Comparison of ENCODE assay signal across 37 cellular contexts in genomic region chr2:233764761-233765160, GRCh38. TPM values are rescaled to one million over a fixed set of nuclear protein-coding genes. Genes with fewer than 3 reads are reported as not detected.
DNase-seq lines count a peak whose midpoint lies in the region; ATAC-seq, FAIRE-seq and TF ChIP-seq lines count a peak whose summit lies in the region.
"Had no signal": no experiment of that assay in that cellular context is flagged by ENCODE, and none has a peak within 500 bp of the region (broad histone marks: within the 10 kb centered on the region; RNA-seq: fewer than 3 reads in every experiment).

No MANE protein-coding gene starts in this region.

- TF ChIP-seq EP300 in A549 (IDR thresholded peaks at IDR 0.05): no peak

- H3K36me3 ChIP-seq in brain microvascular endothelial cell (replicated peaks) (no peaks in the 10 kb centered on the region), right lobe of liver (peaks cover 0 to 34% (median 10%) of the 10 kb centered on the region in 4 donors), aorta (ENCODE audit: control insufficient read depth in 1 of 2, insufficient read depth in 2 of 2, low read length in 1 of 2) (no peaks in the 10 kb centered on the region)
- H3K36me3 ChIP-seq: ascending aorta, heart left ventricle, ovary, SJCRH30, suprapubic skin, upper lobe of left lung had no signal

- 0 out of 2 replicates have a peak, but pooled peaks have one; percentile 7 for TF ChIP-seq POLR2A in A549 (IDR thresholded peaks at IDR 0.05; ENCODE audit: low read length)
- TF ChIP-seq POLR2A in right lobe of liver (IDR thresholded peaks at IDR 0.05): no peak

- intact Hi-C loops in right lobe of liver (cut with DNase I): loop anchor here in 1 of 2 donors (5.0 kb wide), 1 partner anchor 47 kb away; the partner anchor contains the start of gene UGT1A4
- intact Hi-C loops in aorta (cut with DNase I): no loop called here

- H3K27me3 ChIP-seq in brain microvascular endothelial cell (replicated peaks): no peaks in the 10 kb centered on the region
- H3K27me3 ChIP-seq in right lobe of liver: no peaks in the 10 kb centered on the region
- no peaks in the 10 kb centered on the region for H3K27me3 ChIP-seq in aorta (ENCODE audit: control insufficient read depth in 1 of 2, insufficient read depth in 2 of 2, low read length in 1 of 2)
- H3K27me3 ChIP-seq: ascending aorta, foreskin keratinocyte, ovary, SJCRH30, suprapubic skin, upper lobe of left lung had no signal

- POLR2A ChIA-PET in A549 (lab: Yijun Ruan, JAX): interaction anchor here (1.4 kb wide), 1 partner anchor 68 kb away, joined by 8 read pairs; no protein-coding TSS in a partner anchor

- TF ChIP-seq CTCF in A549 (IDR thresholded peaks at IDR 0.05) (no peak), brain microvascular endothelial cell (IDR thresholded peaks at IDR 0.05; ENCODE audit: low read depth, low read length, missing control alignments) (no peak), right lobe of liver (IDR thresholded peaks at IDR 0.05) (no peak)

- FAIRE-seq in A549 (lab: Jason Lieb, UNC): no peak
- FAIRE-seq: D721Med, GM18507 had no signal

- H3K4me1 ChIP-seq in A549: peaks cover 48% of the 10 kb centered on the region
- H3K4me1 ChIP-seq in right lobe of liver: peaks cover 0 to 10% (median 5%) of the 10 kb centered on the region in 4 donors
- H3K4me1 ChIP-seq in aorta (ENCODE audit: control insufficient read depth in 1 of 2, insufficient read depth in 2 of 2, low read length in 2 of 2): no peaks in the 10 kb centered on the region
- H3K4me1 ChIP-seq: ascending aorta, heart left ventricle, SJCRH30, suprapubic skin, upper lobe of left lung had no signal

- H3K9me3 ChIP-seq in A549 (no peaks in the 10 kb centered on the region), right lobe of liver (no peaks in the 10 kb centered on the region), aorta (ENCODE audit: control insufficient read depth, low read length) (no peaks in the 10 kb centered on the region)
- H3K9me3 ChIP-seq: ascending aorta, heart left ventricle, ovary, SJCRH30, suprapubic skin, upper lobe of left lung had no signal

- peak in 1 of 2 experiments; percentile 49; a peak in 3 of 6 replicates for ATAC-seq in A549
- peak in 3 of 4 donors; percentile 0 to 1 (median 1) for ATAC-seq in right lobe of liver
- no peak for ATAC-seq in aorta (ENCODE audit: low FRiP score)
- ATAC-seq: effector memory CD8-positive, alpha-beta T cell; foreskin keratinocyte; heart left ventricle; T-cell had no signal

- no peak overlapping the region for H3K4me3 ChIP-seq in A549
- no peak overlapping the region for H3K4me3 ChIP-seq in brain microvascular endothelial cell (ENCODE audit: low read depth, low read length)
- peak overlapping the region in 2 of 3 donors; percentile 29 to 69 for H3K4me3 ChIP-seq in right lobe of liver
- no peak overlapping the region for H3K4me3 ChIP-seq in aorta (ENCODE audit: low read length in 2 of 2)
- H3K4me3 ChIP-seq: ascending aorta, coronary artery, heart left ventricle, ovary, SJCRH30, skin epidermis, suprapubic skin, upper lobe of left lung had no signal

- peak overlapping the region; percentile 52 for H3K4me2 ChIP-seq in A549

- DNase-seq in A549 (ENCODE audit: low read depth in 1 of 2, low spot score in 1 of 2): no peak
- DNase-seq in H4 (ENCODE audit: low spot score): peak; percentile 26
- DNase-seq in brain microvascular endothelial cell: no peak
- peak in 1 of 3 donors; percentile 70 for DNase-seq in right lobe of liver
- DNase-seq in aorta: no peak
- DNase-seq in DMS153 treated with DMSO at 0.1 percent for 48 hours (lab: John Stamatoyannopoulos, UW; ENCODE audit: unreplicated experiment): no peak
- no peak for DNase-seq in anterior cingulate cortex (lab: John Stamatoyannopoulos, UW)
- DNase-seq in NCI-H82 treated with DMSO at 0.1 percent for 48 hours (lab: John Stamatoyannopoulos, UW; ENCODE audit: unreplicated experiment): no peak
- DNase-seq: activated CD4-positive, alpha-beta T cell treated with anti-CD3 and anti-CD28 coated beads, Interleukin-2, amount 10 ng/mL, durations not matched to agents 24 days and 14 days; activated CD8-positive, alpha-beta memory T cell treated with anti-CD3 and anti-CD28 coated beads for 24 hours; activated T-cell treated with anti-CD3 and anti-CD28 coated beads for 4 hours; AML-193; caudate nucleus; CD4-positive, CD25-positive, alpha-beta regulatory T cell; effector memory CD8-positive, alpha-beta T cell; erythroblast; heart left ventricle; MV-4-11; NCI-H1436 treated with DMSO at 0.1 percent for 48 hours; NCI-H2081 treated with DMSO at 0.1 percent for 48 hours; NCI-H345; NCI-H69; ovary; SJCRH30; stimulated activated naive CD4-positive, alpha-beta T cell treated with Interleukin-2 at 50 U/mL for 16 hours; T-cell; upper lobe of left lung had no signal

- CTCF ChIA-PET in A549 (lab: Yijun Ruan, JAX): interaction anchor here (1.1 to 1.2 kb wide), 2 partner anchors 68 to 316 kb away, joined by 3 read pairs; no protein-coding TSS in a partner anchor

- WGBS in A549 (ENCODE audit: missing lambda C conversion rate): 57% methylated on average over 3 of the region's 3 CpGs
- WGBS in right lobe of liver (ENCODE audit: insufficient coverage, low coverage, low lambda C conversion rate, missing lambda C conversion rate): 27% methylated on average over 2 of the region's 3 CpGs
- 47 to 49% methylated on average over 3 of the region's 3 CpGs for WGBS in aorta, 2 donors

- in situ Hi-C loops in brain microvascular endothelial cell (cut with HindIII; ENCODE audit: low pct_ligation_motif_present, low sequenced_read_pairs): no loop called here

- TF ChIP-seq RAD21 in A549 (conservative IDR thresholded peaks at IDR 0.05 in 1 of 2, IDR thresholded peaks at IDR 0.05 in 1 of 2): no peak

- H3K27ac ChIP-seq in A549: peak overlapping the region; percentile 83 to 91
- peak overlapping the region; percentile 43 for H3K27ac ChIP-seq in brain microvascular endothelial cell
- peak overlapping the region; percentile 55 to 92 (median 56) for H3K27ac ChIP-seq in right lobe of liver
- no peak overlapping the region for H3K27ac ChIP-seq in aorta (ENCODE audit: low read depth in 1 of 2, low read length in 2 of 2)
- H3K27ac ChIP-seq: ascending aorta, coronary artery, foreskin keratinocyte, heart left ventricle, ovary, SJCRH30, skin epidermis, suprapubic skin, upper lobe of left lung had no signal

TF ChIP-seq in A549, 52 proteins besides CTCF, POLR2A, EP300 and RAD21 (continues in another document):
- TF ChIP-seq KDM5A (IDR thresholded peaks at IDR 0.05) (no peak), FOSB (CRISPR knock-in tag; IDR thresholded peaks at IDR 0.05) (no peak)

RNA-seq across cellular contexts. Expression of gene UGT1A1, which starts 4.7 kb away (rescaled TPM):
- 1.9 and 2.5 TPM in 2 replicates for polyA plus RNA-seq in A549 (2011; rRNA removed)
- polyA plus RNA-seq in A549 (2012; cell fraction: cytosol; rRNA removed): 0.75 and 0.96 TPM in 2 replicates
- 0.64 and 0.89 TPM in 2 replicates for polyA plus RNA-seq in A549 (2012; cell fraction: nucleus; rRNA removed)
- polyA plus RNA-seq in A549 (2017; fragmentation: RNase III; extraction: RNeasy Plus Mini Kit Qiagen cat#74134 plus additional on column Dnase treatment): 1.4 to 2.0 TPM (median 1.9 TPM) in 3 replicates
- 3.4 and 3.5 TPM in 2 replicates for polyA minus RNA-seq in A549 (2011; rRNA and poly(A)+ RNA removed)
- 0.25 and 0.45 TPM in 2 replicates for total RNA-seq in H4 (2014; rRNA removed; shearing (Covaris generic))
- total RNA-seq in right lobe of liver: 1,000 to 10,000 TPM in 1 of 6 experiments, 100 to 1,000 TPM in 4, 10 to 100 TPM in 1; 97.5 to 1,279 (median 171) TPM
- not detected for total RNA-seq in aorta
- under 1 TPM in 1 of 2 donors, not detected in 1; 0.25 TPM for polyA plus RNA-seq in aorta
- total RNA-seq: A172; activated CD4-positive, alpha-beta T cell treated with anti-CD3 and anti-CD28 coated beads, Interleukin-2, amount 10 ng/mL, durations not matched to agents 24 days and 14 days; activated T-helper 2 cell treated with anti-CD3 and anti-CD28 coated beads, Interferon-gamma antibody, Interleukin-2, Interleukin-4, amounts not matched to agents 10 μg/mL and 5 μg/mL and 100 μg/mL, durations not matched to agents 14 hours and 24 hours and 36 hours; ascending aorta; CD4-positive, CD25-positive, alpha-beta regulatory T cell; heart left ventricle; SJCRH30; T-cell had no signal
- polyA plus RNA-seq: CD4-positive, CD25-positive, alpha-beta regulatory T cell; neural cell; ovary had no signal

RNA-seq across cellular contexts. Expression of gene MROH2A, which starts 13.4 kb away (rescaled TPM):
- polyA plus RNA-seq in A549 (2011; rRNA removed): 0.63 and 0.71 TPM in 2 replicates
- polyA plus RNA-seq in A549 (2012; cell fraction: cytosol; rRNA removed): 0.25 and 0.26 TPM in 2 replicates
- 0.30 and 0.58 TPM in 2 replicates for polyA plus RNA-seq in A549 (2012; cell fraction: nucleus; rRNA removed)
- 0.04 to 0.28 TPM (median 0.10 TPM) in 3 replicates for polyA plus RNA-seq in A549 (2017; fragmentation: RNase III; extraction: RNeasy Plus Mini Kit Qiagen cat#74134 plus additional on column Dnase treatment)
- 0.54 TPM in 1 of 2 replicates, not detected in the other for polyA minus RNA-seq in A549 (2011; rRNA and poly(A)+ RNA removed)
- total RNA-seq in H4 (2014; rRNA removed; shearing (Covaris generic)): 0.02 TPM in 1 of 2 replicates, not detected in the other
- total RNA-seq in right lobe of liver: 1 to 10 TPM in 4 of 6 experiments, under 1 TPM in 2; 0.49 to 7.6 (median 2.0) TPM
- total RNA-seq in aorta: not detected
- polyA plus RNA-seq in aorta: not detected
- total RNA-seq: A172; activated CD4-positive, alpha-beta T cell treated with anti-CD3 and anti-CD28 coated beads, Interleukin-2, amount 10 ng/mL, durations not matched to agents 24 days and 14 days; activated T-helper 2 cell treated with anti-CD3 and anti-CD28 coated beads, Interferon-gamma antibody, Interleukin-2, Interleukin-4, amounts not matched to agents 10 μg/mL and 5 μg/mL and 100 μg/mL, durations not matched to agents 14 hours and 24 hours and 36 hours; ascending aorta; CD4-positive, CD25-positive, alpha-beta regulatory T cell; ovary; SJCRH30; suprapubic skin; T-cell; upper lobe of left lung had no signal
- polyA plus RNA-seq: CD4-positive, CD25-positive, alpha-beta regulatory T cell; heart left ventricle; neural cell; ovary had no signal

RNA-seq across cellular contexts. Expression of gene UGT1A3, which starts 35.9 kb away (rescaled TPM):
- polyA plus RNA-seq in A549 (2011; rRNA removed) (0.39 and 0.49 TPM in 2 replicates), A549 (2017; fragmentation: RNase III; extraction: RNeasy Plus Mini Kit Qiagen cat#74134 plus additional on column Dnase treatment) (0.08 to 0.23 TPM (median 0.17 TPM) in 3 replicates), aorta (not detected)
- 0.05 and 0.06 TPM in 2 replicates for polyA plus RNA-seq in A549 (2012; cell fraction: cytosol; rRNA removed)
- polyA plus RNA-seq in A549 (2012; cell fraction: nucleus; rRNA removed): 0.07 and 0.09 TPM in 2 replicates
- 0.62 and 0.73 TPM in 2 replicates for polyA minus RNA-seq in A549 (2011; rRNA and poly(A)+ RNA removed)
- not detected in 2 replicates for total RNA-seq in H4 (2014; rRNA removed; shearing (Covaris generic))
- total RNA-seq in right lobe of liver (100 to 1,000 TPM in 1 of 6 experiments, 10 to 100 TPM in 5; 12.9 to 125 (median 22.0) TPM), aorta (not detected)
- total RNA-seq: A172; activated CD4-positive, alpha-beta T cell treated with anti-CD3 and anti-CD28 coated beads, Interleukin-2, amount 10 ng/mL, durations not matched to agents 24 days and 14 days; activated T-helper 2 cell treated with anti-CD3 and anti-CD28 coated beads, Interferon-gamma antibody, Interleukin-2, Interleukin-4, amounts not matched to agents 10 μg/mL and 5 μg/mL and 100 μg/mL, durations not matched to agents 14 hours and 24 hours and 36 hours; ascending aorta; CD4-positive, CD25-positive, alpha-beta regulatory T cell; heart left ventricle; ovary; SJCRH30; T-cell had no signal
- polyA plus RNA-seq: CD4-positive, CD25-positive, alpha-beta regulatory T cell; heart left ventricle; neural cell; ovary had no signal

RNA-seq across cellular contexts. Expression of gene UGT1A4, which starts 46.2 kb away (rescaled TPM):
- 0.09 and 0.13 TPM in 2 replicates for polyA plus RNA-seq in A549 (2011; rRNA removed)
- 0.10 and 0.20 TPM in 2 replicates for polyA plus RNA-seq in A549 (2012; cell fraction: cytosol; rRNA removed)
- polyA plus RNA-seq in A549 (2012; cell fraction: nucleus; rRNA removed): 0.30 and 0.43 TPM in 2 replicates
- 0.05 to 0.14 TPM (median 0.12 TPM) in 3 replicates for polyA plus RNA-seq in A549 (2017; fragmentation: RNase III; extraction: RNeasy Plus Mini Kit Qiagen cat#74134 plus additional on column Dnase treatment)
- polyA minus RNA-seq in A549 (2011; rRNA and poly(A)+ RNA removed): 1.4 and 1.6 TPM in 2 replicates
- total RNA-seq in H4 (2014; rRNA removed; shearing (Covaris generic)): 0.04 TPM in 1 of 2 replicates, not detected in the other
- 1,000 to 10,000 TPM in 1 of 6 experiments, 100 to 1,000 TPM in 4, 10 to 100 TPM in 1; 98.7 to 1,011 (median 214) TPM for total RNA-seq in right lobe of liver
- not detected for total RNA-seq in aorta
- polyA plus RNA-seq in aorta: not detected
- total RNA-seq: A172; activated CD4-positive, alpha-beta T cell treated with anti-CD3 and anti-CD28 coated beads, Interleukin-2, amount 10 ng/mL, durations not matched to agents 24 days and 14 days; activated T-helper 2 cell treated with anti-CD3 and anti-CD28 coated beads, Interferon-gamma antibody, Interleukin-2, Interleukin-4, amounts not matched to agents 10 μg/mL and 5 μg/mL and 100 μg/mL, durations not matched to agents 14 hours and 24 hours and 36 hours; ascending aorta; CD4-positive, CD25-positive, alpha-beta regulatory T cell; heart left ventricle; SJCRH30; T-cell had no signal
- polyA plus RNA-seq: CD4-positive, CD25-positive, alpha-beta regulatory T cell; heart left ventricle; neural cell; ovary had no signal

RNA-seq across cellular contexts. Expression of gene UGT1A5, which starts 52.1 kb away (rescaled TPM):
- polyA plus RNA-seq in A549 (2011; rRNA removed) (0.05 TPM in 1 of 2 replicates, not detected in the other), A549 (2017; fragmentation: RNase III; extraction: RNeasy Plus Mini Kit Qiagen cat#74134 plus additional on column Dnase treatment) (0.12 TPM in 1 of 3 replicates, not detected in the others), aorta (not detected)
- polyA plus RNA-seq in A549 (2012; cell fraction: cytosol; rRNA removed): 0.03 and 0.04 TPM in 2 replicates
- polyA plus RNA-seq in A549 (2012; cell fraction: nucleus; rRNA removed): 0.02 TPM in 1 of 2 replicates, not detected in the other
- 1.1 and 1.2 TPM in 2 replicates for polyA minus RNA-seq in A549 (2011; rRNA and poly(A)+ RNA removed)
- not detected in 2 replicates for total RNA-seq in H4 (2014; rRNA removed; shearing (Covaris generic))
- total RNA-seq in right lobe of liver (10 to 100 TPM in 1 of 6 experiments, 1 to 10 TPM in 5; 1.3 to 10.0 (median 3.8) TPM), aorta (not detected)
- total RNA-seq: A172; activated CD4-positive, alpha-beta T cell treated with anti-CD3 and anti-CD28 coated beads, Interleukin-2, amount 10 ng/mL, durations not matched to agents 24 days and 14 days; activated T-helper 2 cell treated with anti-CD3 and anti-CD28 coated beads, Interferon-gamma antibody, Interleukin-2, Interleukin-4, amounts not matched to agents 10 μg/mL and 5 μg/mL and 100 μg/mL, durations not matched to agents 14 hours and 24 hours and 36 hours; ascending aorta; CD4-positive, CD25-positive, alpha-beta regulatory T cell; heart left ventricle; ovary; SJCRH30; T-cell had no signal
- polyA plus RNA-seq: CD4-positive, CD25-positive, alpha-beta regulatory T cell; foreskin keratinocyte; heart left ventricle; neural cell; ovary had no signal

Comparison
In these comparisons a context has a peak if more than half of its experiments do, and no peak if none do; other contexts are left out.
1. H3K27ac ChIP-seq: peak in A549 (2 of 2), brain microvascular endothelial cell (single experiment) and right lobe of liver (3 of 3); none in aorta (0 of 2).
2. H3K4me3 ChIP-seq: peak in right lobe of liver (2 of 3); none in A549 (single experiment), brain microvascular endothelial cell (single experiment) and aorta (0 of 2).
3. RNA of gene UGT1A1, which starts 4.7 kb away (total RNA-seq): 97.5 to 1,279 TPM in right lobe of liver; 0.25 to 0.45 TPM in H4 and not detected in aorta; every median in the first group is over 10 times any median in the second.
4. RNA of gene UGT1A3, which starts 35.9 kb away (total RNA-seq): 12.9 to 125 TPM in right lobe of liver; not detected in H4 and not detected in aorta; every median in the first group is over 10 times any median in the second.